Comparison of ENCODE assay signal across 15 cellular contexts in the genomic region with DNA sequence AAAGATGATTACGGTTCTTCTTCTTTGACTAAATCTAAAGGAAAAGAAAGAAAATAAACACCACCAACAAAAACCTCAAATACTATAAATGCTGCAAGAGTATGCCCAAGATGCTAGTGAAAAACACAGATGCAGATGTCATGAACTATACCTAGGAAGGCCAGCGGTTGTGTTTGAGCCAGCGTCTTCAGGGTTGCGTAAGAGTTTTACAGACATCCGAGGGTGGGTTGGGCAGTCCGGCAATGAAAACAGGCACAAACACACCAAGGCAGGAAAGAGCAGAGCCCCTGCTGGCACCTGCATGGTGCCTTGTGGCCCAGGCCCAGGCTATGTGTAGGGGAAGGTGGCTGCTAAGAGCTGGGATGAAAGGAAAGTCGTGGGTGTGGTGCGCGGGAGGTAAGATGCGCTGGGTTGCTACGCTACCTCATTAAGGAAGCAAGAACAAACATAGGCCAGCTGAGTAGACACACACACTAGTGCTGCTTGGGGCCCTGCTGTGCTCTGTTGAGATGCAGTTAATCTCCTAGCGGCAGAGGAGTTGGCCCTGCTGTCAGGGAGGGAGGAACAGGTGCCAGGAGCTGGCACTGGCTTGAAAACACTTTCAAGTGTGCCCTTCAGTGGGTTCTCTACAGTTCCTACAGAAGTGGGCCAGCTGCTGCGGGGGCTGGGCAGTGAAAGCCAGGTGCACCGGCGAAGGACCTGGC.
DNase-seq lines count a peak whose midpoint lies in the region; ATAC-seq and TF ChIP-seq lines count a peak whose summit lies in the region.
"Had no signal": no experiment of that assay in that cellular context is flagged by ENCODE, and none has a peak within 500 bp of the region (broad histone marks: within the 10 kb centered on the region; RNA-seq: fewer than 3 reads in every experiment).

No MANE protein-coding gene starts in this region.

- TF ChIP-seq CTCF in upper lobe of right lung (IDR thresholded peaks at IDR 0.05) = no peak

- no peaks in the 10 kb centered on the region for H3K36me3 ChIP-seq in upper lobe of right lung
- H3K36me3 ChIP-seq: esophagus muscularis mucosa, neutrophil had no signal

- DNase-seq in Right ventricle myocardium inferior (ENCODE audit: missing footprints) (peak; percentile 72), cardiac septum (ENCODE audit: low spot score) (no peak), NCI-H510A (lab: John Stamatoyannopoulos, UW) (peak; percentile 96), right cardiac atrium (peak; percentile 38 to 70 (median 62)), upper lobe of right lung (peak; percentile 73)
- DNase-seq: activated CD4-positive, alpha-beta T cell treated with anti-CD3 and anti-CD28 coated beads, Interleukin-2, amount 10 ng/mL, durations not matched to agents 24 days and 14 days; activated naive CD4-positive, alpha-beta T cell treated with Interleukin-2 at 50 U/mL for 16 hours; kidney glomerular epithelial cell had no signal

- no peaks in the 10 kb centered on the region for H3K4me1 ChIP-seq in right cardiac atrium (ENCODE audit: control insufficient read depth, insufficient read depth, low read length)
- no peaks in the 10 kb centered on the region for H3K4me1 ChIP-seq in upper lobe of right lung
- H3K4me1 ChIP-seq: A549 had no signal

- H3K27ac ChIP-seq in right cardiac atrium (ENCODE audit: low read length) (peak overlapping the region; percentile 51), upper lobe of right lung (no peak overlapping the region)
- H3K27ac ChIP-seq: A549, neutrophil, SK-N-MC had no signal

- H3K4me3 ChIP-seq in right cardiac atrium (ENCODE audit: low read length) (no peak overlapping the region), upper lobe of right lung (no peak overlapping the region)
- H3K4me3 ChIP-seq: A549, esophagus muscularis mucosa, SK-N-MC had no signal

- WGBS in right cardiac atrium = 62% methylated on average over 15 of the region's 15 CpGs

- ATAC-seq in Right ventricle myocardium inferior (peak; percentile 97), right cardiac atrium (peak; percentile 83 to 94), upper lobe of right lung (peak; percentile 90), HG03565 (IDR thresholded peaks at IDR 0.05; ENCODE audit: unreplicated experiment) (no peak), GM18868 (IDR thresholded peaks at IDR 0.05; ENCODE audit: unreplicated experiment) (no peak), GM18909 (IDR thresholded peaks at IDR 0.05; ENCODE audit: poor library complexity, unreplicated experiment) (no peak)
- ATAC-seq: A549 had no signal

- intact Hi-C loops in Right ventricle myocardium inferior (cut with DNase I) (loop anchor here (2.0 kb wide), 1 partner anchor 129 kb away; no protein-coding TSS in a partner anchor), cardiac septum (cut with DNase I) (loop anchor here (5.0 kb wide), 1 partner anchor 84 kb away; no protein-coding TSS in a partner anchor), right cardiac atrium (cut with DNase I) (no loop called here), upper lobe of right lung (cut with DNase I) (no loop called here)

- no peaks in the 10 kb centered on the region for H3K27me3 ChIP-seq in right cardiac atrium (ENCODE audit: control insufficient read depth, insufficient read depth)
- H3K27me3 ChIP-seq in upper lobe of right lung = no peaks in the 10 kb centered on the region
- H3K27me3 ChIP-seq: esophagus muscularis mucosa, neutrophil had no signal

- H3K9me3 ChIP-seq in right cardiac atrium (ENCODE audit: control insufficient read depth, low read length) (no peaks in the 10 kb centered on the region), upper lobe of right lung (no peaks in the 10 kb centered on the region)
- H3K9me3 ChIP-seq: A549, esophagus muscularis mucosa, neutrophil had no signal

Comparison
In these comparisons a context has a peak if more than half of its experiments do, and no peak if none do; other contexts are left out.
1. intact Hi-C loops: an anchor here in Right ventricle myocardium inferior (2.0 kb wide) and cardiac septum (5.0 kb wide); none called in right cardiac atrium and upper lobe of right lung.
2. ATAC-seq: peak in Right ventricle myocardium inferior (single experiment), right cardiac atrium (2 of 2) and upper lobe of right lung (single experiment); none in HG03565 (single experiment), GM18868 (single experiment) and GM18909 (single experiment).